ENCODE assay signal across 20 cellular contexts in genomic region chr16:28131743-28132393, GRCh38.
"Had no signal": no experiment of that assay in that cellular context is flagged by ENCODE, and none has a peak within 500 bp of the region (broad histone marks: within the 10 kb centered on the region; RNA-seq: fewer than 3 reads in every experiment).

No MANE protein-coding gene starts in this region.

- DNase-seq: activated CD4-positive, alpha-beta memory T cell treated with anti-CD3 and anti-CD28 coated beads for 36 hours; activated naive CD4-positive, alpha-beta T cell treated with anti-CD3 and anti-CD28 coated beads for 36 hours; activated T-cell treated with anti-CD3 and anti-CD28 coated beads, Interleukin-2, amount 50 U/mL, for 1 hour; cerebellar nuclear complex; effector CD4-positive, alpha-beta T cell; immature natural killer cell; kidney glomerular epithelial cell; left ventricle myocardium inferior; mammary epithelial cell; naive B cell; psoas muscle; stimulated activated CD4-positive, alpha-beta T cell treated with anti-CD3 and anti-CD28 coated beads, Interleukin-12 subunit alpha, Interleukin-12 subunit beta, amount 100 ng/mL, for 4 hours; stimulated activated CD4-positive, alpha-beta T cell treated with anti-CD3 and anti-CD28 coated beads, Interleukin-1b, Interleukin-23, amount 100 ng/mL, for 48 hours; stimulated activated naive CD4-positive, alpha-beta T cell treated with Interleukin-2 at 50 U/mL for 16 hours; transverse colon; WERI-Rb-1 had no signal

- H3K4me3 ChIP-seq: left ventricle myocardium inferior, neural progenitor cell, ovary, psoas muscle, SK-N-MC, transverse colon had no signal

- H3K27me3 ChIP-seq: neural progenitor cell, ovary, transverse colon had no signal

- H3K4me2 ChIP-seq: neural progenitor cell had no signal

- H3K4me1 ChIP-seq: left ventricle myocardium inferior, neural progenitor cell, psoas muscle had no signal

- H3K27ac ChIP-seq: left ventricle myocardium inferior, neural progenitor cell, SK-N-MC, WERI-Rb-1 had no signal

- ATAC-seq: psoas muscle had no signal

- H3K9ac ChIP-seq: neural progenitor cell had no signal

- H3K9me3 Mint-ChIP-seq: activated CD4-positive, alpha-beta memory T cell treated with anti-CD3 and anti-CD28 coated beads for 36 hours; activated naive CD4-positive, alpha-beta T cell treated with anti-CD3 and anti-CD28 coated beads for 36 hours; activated T-helper 2 cell treated with anti-CD3 and anti-CD28 coated beads, Interferon-gamma antibody, Interleukin-2, Interleukin-4, amounts not matched to agents 10 μg/mL and 5 μg/mL and 100 μg/mL, durations not matched to agents 14 hours and 24 hours and 36 hours; immature natural killer cell; naive B cell; neural progenitor cell had no signal

- H3K4me3 Mint-ChIP-seq: activated CD4-positive, alpha-beta memory T cell treated with anti-CD3 and anti-CD28 coated beads for 36 hours; activated naive CD4-positive, alpha-beta T cell treated with anti-CD3 and anti-CD28 coated beads for 36 hours; immature natural killer cell; naive B cell; neural progenitor cell had no signal

- H3K27me3 Mint-ChIP-seq: activated CD4-positive, alpha-beta memory T cell treated with anti-CD3 and anti-CD28 coated beads for 36 hours; naive B cell had no signal

- H3K9me3 ChIP-seq: left ventricle myocardium inferior, ovary, psoas muscle, transverse colon had no signal

- H2AFZ ChIP-seq: neural progenitor cell had no signal

- H3K36me3 ChIP-seq: neural progenitor cell, ovary had no signal

- H3K27ac Mint-ChIP-seq: activated CD4-positive, alpha-beta memory T cell treated with anti-CD3 and anti-CD28 coated beads for 36 hours; neural progenitor cell had no signal
